ENCODE assay signal across 1 cellular context in the genomic region with DNA sequence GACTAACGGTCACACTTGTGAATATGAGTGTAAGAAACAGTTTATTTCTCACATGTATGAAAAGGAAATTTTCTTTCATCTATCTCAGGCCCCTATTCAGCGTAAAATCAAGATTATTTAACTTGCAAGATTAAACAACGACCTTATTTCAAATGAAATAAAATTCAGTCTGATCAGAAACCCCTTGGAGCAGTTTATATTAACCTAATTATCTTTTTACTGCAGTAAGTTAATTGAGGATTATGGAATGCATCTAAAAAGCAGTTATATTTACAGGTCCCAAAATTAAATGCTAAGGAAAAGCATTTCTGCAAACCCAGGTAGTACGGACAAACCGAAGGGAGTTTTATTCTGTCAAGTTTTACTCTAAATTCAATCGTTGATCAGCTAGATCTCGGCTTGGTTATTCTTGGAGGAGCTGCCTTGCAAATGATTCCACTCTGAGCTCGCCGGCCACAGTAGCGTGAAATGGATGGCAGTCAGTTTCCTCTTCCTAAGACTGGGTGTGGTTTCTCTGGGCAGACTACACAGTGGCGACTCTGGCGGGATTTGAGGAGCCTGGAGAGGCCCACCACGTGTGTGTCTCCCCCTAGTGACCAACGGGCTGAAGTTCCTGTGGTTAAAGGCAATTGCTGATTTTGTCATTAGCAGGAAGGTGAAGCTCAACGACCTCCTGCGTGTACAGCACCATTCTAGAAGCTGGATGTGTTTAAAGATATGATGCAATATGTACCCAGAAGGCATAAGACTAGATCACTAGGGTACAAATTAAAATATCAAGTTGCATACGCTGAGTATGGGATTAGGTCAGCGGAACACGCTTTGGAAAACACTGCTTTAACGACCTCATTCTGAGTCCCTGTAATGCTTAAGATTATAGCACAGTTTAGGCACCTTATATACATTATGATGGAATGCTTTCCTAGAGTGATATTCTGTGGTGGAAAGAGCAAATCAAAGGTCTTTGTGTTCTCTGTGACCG.
TF ChIP-seq lines count a peak whose summit lies in the region.

No MANE protein-coding gene starts in this region.

TF ChIP-seq in HepG2, 621 proteins besides CTCF, POLR2A, EP300 and RAD21 (continued from another document and continues in another):
- TF ChIP-seq CREBL2 (CRISPR knock-in tag; IDR thresholded peaks at IDR 0.05; ENCODE audit: borderline replicate concordance): no peak
- peak; percentile 53; the same call in 1 of the 2 replicates for TF ChIP-seq ZNF263 (CRISPR knock-in tag; IDR thresholded peaks at IDR 0.05)
- no peak for TF ChIP-seq KLF13 (CRISPR knock-in tag; IDR thresholded peaks at IDR 0.05)
- no peak for TF ChIP-seq ZNF83 (CRISPR knock-in tag; IDR thresholded peaks at IDR 0.05; ENCODE audit: borderline replicate concordance)
- TF ChIP-seq, protein P1, sequence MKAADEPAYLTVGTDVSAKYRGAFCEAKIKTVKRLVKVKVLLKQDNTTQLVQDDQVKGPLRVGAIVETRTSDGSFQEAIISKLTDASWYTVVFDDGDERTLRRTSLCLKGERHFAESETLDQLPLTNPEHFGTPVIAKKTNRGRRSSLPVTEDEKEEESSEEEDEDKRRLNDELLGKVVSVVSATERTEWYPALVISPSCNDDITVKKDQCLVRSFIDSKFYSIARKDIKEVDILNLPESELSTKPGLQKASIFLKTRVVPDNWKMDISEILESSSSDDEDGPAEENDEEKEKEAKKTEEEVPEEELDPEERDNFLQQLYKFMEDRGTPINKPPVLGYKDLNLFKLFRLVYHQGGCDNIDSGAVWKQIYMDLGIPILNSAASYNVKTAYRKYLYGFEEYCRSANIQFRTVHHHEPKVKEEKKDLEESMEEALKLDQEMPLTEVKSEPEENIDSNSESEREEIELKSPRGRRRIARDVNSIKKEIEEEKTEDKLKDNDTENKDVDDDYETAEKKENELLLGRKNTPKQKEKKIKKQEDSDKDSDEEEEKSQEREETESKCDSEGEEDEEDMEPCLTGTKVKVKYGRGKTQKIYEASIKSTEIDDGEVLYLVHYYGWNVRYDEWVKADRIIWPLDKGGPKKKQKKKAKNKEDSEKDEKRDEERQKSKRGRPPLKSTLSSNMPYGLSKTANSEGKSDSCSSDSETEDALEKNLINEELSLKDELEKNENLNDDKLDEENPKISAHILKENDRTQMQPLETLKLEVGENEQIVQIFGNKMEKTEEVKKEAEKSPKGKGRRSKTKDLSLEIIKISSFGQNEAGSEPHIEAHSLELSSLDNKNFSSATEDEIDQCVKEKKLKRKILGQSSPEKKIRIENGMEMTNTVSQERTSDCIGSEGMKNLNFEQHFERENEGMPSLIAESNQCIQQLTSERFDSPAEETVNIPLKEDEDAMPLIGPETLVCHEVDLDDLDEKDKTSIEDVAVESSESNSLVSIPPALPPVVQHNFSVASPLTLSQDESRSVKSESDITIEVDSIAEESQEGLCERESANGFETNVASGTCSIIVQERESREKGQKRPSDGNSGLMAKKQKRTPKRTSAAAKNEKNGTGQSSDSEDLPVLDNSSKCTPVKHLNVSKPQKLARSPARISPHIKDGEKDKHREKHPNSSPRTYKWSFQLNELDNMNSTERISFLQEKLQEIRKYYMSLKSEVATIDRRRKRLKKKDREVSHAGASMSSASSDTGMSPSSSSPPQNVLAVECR (CRISPR knock-in tag; IDR thresholded peaks at IDR 0.05; ENCODE audit: borderline replicate concordance): peak; percentile 26; the same call in 1 of the 2 replicates
- TF ChIP-seq SP140L (CRISPR knock-in tag; IDR thresholded peaks at IDR 0.05; ENCODE audit: borderline replicate concordance): 0 out of 2 replicates have a peak, but pooled peaks have one; percentile 41
- TF ChIP-seq SMAD1 (CRISPR knock-in tag; IDR thresholded peaks at IDR 0.05; ENCODE audit: borderline replicate concordance, low read depth): no peak
- TF ChIP-seq HMGXB4 (CRISPR knock-in tag; IDR thresholded peaks at IDR 0.05; ENCODE audit: borderline replicate concordance in 1 of 2, low read depth in 1 of 2): peak; percentile 86 to 98
- TF ChIP-seq PPARG (CRISPR knock-in tag; conservative IDR thresholded peaks at IDR 0.05): no peak
- TF ChIP-seq FOXC1 (CRISPR knock-in tag; IDR thresholded peaks at IDR 0.05; ENCODE audit: borderline replicate concordance): 0 out of 2 replicates have a peak, but pooled peaks have one; percentile 57
- peak; percentile 74; the same call in 1 of the 2 replicates for TF ChIP-seq KLF12 (CRISPR knock-in tag; IDR thresholded peaks at IDR 0.05; ENCODE audit: borderline replicate concordance)
- TF ChIP-seq HMG20A (CRISPR knock-in tag; IDR thresholded peaks at IDR 0.05; ENCODE audit: borderline replicate concordance): no peak; the same call in 1 of the 2 replicates
- TF ChIP-seq, protein P2, sequence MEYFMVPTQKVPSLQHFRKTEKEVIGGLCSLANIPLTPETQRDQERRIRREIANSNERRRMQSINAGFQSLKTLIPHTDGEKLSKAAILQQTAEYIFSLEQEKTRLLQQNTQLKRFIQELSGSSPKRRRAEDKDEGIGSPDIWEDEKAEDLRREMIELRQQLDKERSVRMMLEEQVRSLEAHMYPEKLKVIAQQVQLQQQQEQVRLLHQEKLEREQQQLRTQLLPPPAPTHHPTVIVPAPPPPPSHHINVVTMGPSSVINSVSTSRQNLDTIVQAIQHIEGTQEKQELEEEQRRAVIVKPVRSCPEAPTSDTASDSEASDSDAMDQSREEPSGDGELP (IDR thresholded peaks at IDR 0.05; ENCODE audit: borderline replicate concordance, low read depth): no peak
- TF ChIP-seq SOX13 (IDR thresholded peaks at IDR 0.05): no peak
- TF ChIP-seq SOX13 (CRISPR knock-in tag; conservative IDR thresholded peaks at IDR 0.05 in 1 of 2, IDR thresholded peaks at IDR 0.05 in 1 of 2): peak in 1 of 2 experiments; percentile 52; a peak in 1 of 4 replicates
- TF ChIP-seq KAT8 (CRISPR knock-in tag; IDR thresholded peaks at IDR 0.05): peak; percentile 82
- TF ChIP-seq HMGA1 (CRISPR knock-in tag; conservative IDR thresholded peaks at IDR 0.05): no peak
- 0 out of 2 replicates have a peak, but pooled peaks have one; percentile 17 for TF ChIP-seq ZNF761 (CRISPR knock-in tag; conservative IDR thresholded peaks at IDR 0.05)
- no peak for TF ChIP-seq ZNF776 (CRISPR knock-in tag; IDR thresholded peaks at IDR 0.05)
- peak; percentile 70; the same call in 1 of the 2 replicates for TF ChIP-seq SIN3A (IDR thresholded peaks at IDR 0.05; ENCODE audit: borderline replicate concordance, low read depth, low read length)
- no peak for TF ChIP-seq DR1 (CRISPR knock-in tag; IDR thresholded peaks at IDR 0.05)
- no peak for TF ChIP-seq PAX8 (CRISPR knock-in tag; IDR thresholded peaks at IDR 0.05; ENCODE audit: borderline replicate concordance)
- TF ChIP-seq FOXJ3 (CRISPR knock-in tag; IDR thresholded peaks at IDR 0.05; ENCODE audit: borderline replicate concordance): peak; percentile 30; the same call in 1 of the 2 replicates
- TF ChIP-seq SMARCC2 (IDR thresholded peaks at IDR 0.05): no peak
- peak; percentile 98 for TF ChIP-seq SMC3 (IDR thresholded peaks at IDR 0.05; ENCODE audit: low read length)
- peak; percentile 75; the same call in 1 of the 2 replicates for TF ChIP-seq ZNF280D (CRISPR knock-in tag; IDR thresholded peaks at IDR 0.05)
- TF ChIP-seq FOXO4 (CRISPR knock-in tag; conservative IDR thresholded peaks at IDR 0.05): no peak
- no peak for TF ChIP-seq HIVEP1 (CRISPR knock-in tag; IDR thresholded peaks at IDR 0.05)
- no peak for TF ChIP-seq DBP (CRISPR knock-in tag; IDR thresholded peaks at IDR 0.05; ENCODE audit: not compliant biosample characterization)
- TF ChIP-seq, protein P3, sequence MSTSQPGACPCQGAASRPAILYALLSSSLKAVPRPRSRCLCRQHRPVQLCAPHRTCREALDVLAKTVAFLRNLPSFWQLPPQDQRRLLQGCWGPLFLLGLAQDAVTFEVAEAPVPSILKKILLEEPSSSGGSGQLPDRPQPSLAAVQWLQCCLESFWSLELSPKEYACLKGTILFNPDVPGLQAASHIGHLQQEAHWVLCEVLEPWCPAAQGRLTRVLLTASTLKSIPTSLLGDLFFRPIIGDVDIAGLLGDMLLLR (CRISPR knock-in tag; IDR thresholded peaks at IDR 0.05): no peak
- TF ChIP-seq, protein P4, sequence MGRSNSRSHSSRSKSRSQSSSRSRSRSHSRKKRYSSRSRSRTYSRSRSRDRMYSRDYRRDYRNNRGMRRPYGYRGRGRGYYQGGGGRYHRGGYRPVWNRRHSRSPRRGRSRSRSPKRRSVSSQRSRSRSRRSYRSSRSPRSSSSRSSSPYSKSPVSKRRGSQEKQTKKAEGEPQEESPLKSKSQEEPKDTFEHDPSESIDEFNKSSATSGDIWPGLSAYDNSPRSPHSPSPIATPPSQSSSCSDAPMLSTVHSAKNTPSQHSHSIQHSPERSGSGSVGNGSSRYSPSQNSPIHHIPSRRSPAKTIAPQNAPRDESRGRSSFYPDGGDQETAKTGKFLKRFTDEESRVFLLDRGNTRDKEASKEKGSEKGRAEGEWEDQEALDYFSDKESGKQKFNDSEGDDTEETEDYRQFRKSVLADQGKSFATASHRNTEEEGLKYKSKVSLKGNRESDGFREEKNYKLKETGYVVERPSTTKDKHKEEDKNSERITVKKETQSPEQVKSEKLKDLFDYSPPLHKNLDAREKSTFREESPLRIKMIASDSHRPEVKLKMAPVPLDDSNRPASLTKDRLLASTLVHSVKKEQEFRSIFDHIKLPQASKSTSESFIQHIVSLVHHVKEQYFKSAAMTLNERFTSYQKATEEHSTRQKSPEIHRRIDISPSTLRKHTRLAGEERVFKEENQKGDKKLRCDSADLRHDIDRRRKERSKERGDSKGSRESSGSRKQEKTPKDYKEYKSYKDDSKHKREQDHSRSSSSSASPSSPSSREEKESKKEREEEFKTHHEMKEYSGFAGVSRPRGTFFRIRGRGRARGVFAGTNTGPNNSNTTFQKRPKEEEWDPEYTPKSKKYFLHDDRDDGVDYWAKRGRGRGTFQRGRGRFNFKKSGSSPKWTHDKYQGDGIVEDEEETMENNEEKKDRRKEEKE (IDR thresholded peaks at IDR 0.05): no peak
- peak; percentile 72 for TF ChIP-seq ZEB1 (IDR thresholded peaks at IDR 0.05; ENCODE audit: insufficient replicate concordance, low read depth)
- TF ChIP-seq ZBTB26 (CRISPR knock-in tag; IDR thresholded peaks at IDR 0.05; ENCODE audit: borderline replicate concordance): peak; percentile 75; the same call in 1 of the 2 replicates
- no peak for TF ChIP-seq SNAPC2 (CRISPR knock-in tag; IDR thresholded peaks at IDR 0.05)
- peak; percentile 51 for TF ChIP-seq IKZF4 (CRISPR knock-in tag; IDR thresholded peaks at IDR 0.05; ENCODE audit: borderline replicate concordance, low read depth, not compliant biosample characterization)
- peak; percentile 83 for TF ChIP-seq GATAD2A (CRISPR knock-in tag; IDR thresholded peaks at IDR 0.05)
- TF ChIP-seq POLR2AphosphoS2 (IDR thresholded peaks at IDR 0.05; ENCODE audit: low read depth, low read length): no peak
- TF ChIP-seq SALL1 (CRISPR knock-in tag; IDR thresholded peaks at IDR 0.05): peak; percentile 87; the same call in 1 of the 2 replicates
